ENCODE assay signal across 19 cellular contexts in the genomic region with DNA sequence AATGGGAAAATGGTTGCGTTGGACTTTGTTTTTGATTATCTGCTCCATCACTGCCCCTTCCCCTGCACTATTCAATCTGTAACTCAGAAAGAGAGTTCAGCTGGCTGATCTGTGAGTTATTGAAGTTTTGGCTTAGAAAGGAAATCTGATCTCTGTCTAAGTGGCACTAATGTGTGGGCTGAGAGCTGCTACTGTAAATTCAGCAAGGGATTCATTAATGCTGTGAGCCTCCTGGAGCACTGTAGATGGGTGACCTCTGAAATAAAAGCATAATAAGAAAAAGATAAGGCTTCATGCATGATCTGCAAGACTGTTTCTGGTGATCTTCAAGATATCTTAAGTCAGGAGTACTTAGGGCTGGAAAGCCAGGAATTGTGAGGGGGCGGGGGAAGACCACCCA.
"Had no signal": no experiment of that assay in that cellular context is flagged by ENCODE, and none has a peak within 500 bp of the region (broad histone marks: within the 10 kb centered on the region; RNA-seq: fewer than 3 reads in every experiment).

No MANE protein-coding gene starts in this region.

- H3K4me1 Mint-ChIP-seq: activated B cell treated with CpG ODN at 0.5 μM for 24 hours; activated naive CD8-positive, alpha-beta T cell treated with anti-CD3 and anti-CD28 coated beads for 36 hours; naive thymus-derived CD8-positive, alpha-beta T cell; stimulated activated memory B cell treated with anti-CD40 and anti-IgM and Interleukin-4, amounts not matched to agents 10 μg/mL and 1 μg/mL and 100 μg/mL, for 72 hours had no signal

- H3K9me3 ChIP-seq: esophagus muscularis mucosa, neutrophil, spleen, testis had no signal

- H3K27me3 ChIP-seq: testis had no signal

- ATAC-seq: activated CD8-positive, alpha-beta memory T cell treated with anti-CD3 and anti-CD28 coated beads, Interleukin-2, amount 10 ng/mL, durations not matched to agents 7 days and 5 days; naive thymus-derived CD8-positive, alpha-beta T cell; stimulated activated memory B cell treated with anti-CD40 and anti-IgM and Interleukin-4, amounts not matched to agents 10 μg/mL and 1 μg/mL and 100 μg/mL, for 72 hours had no signal

- H3K36me3 Mint-ChIP-seq: activated CD8-positive, alpha-beta memory T cell treated with anti-CD3 and anti-CD28 coated beads, Interleukin-2, amount 10 ng/mL, durations not matched to agents 7 days and 5 days; activated naive CD8-positive, alpha-beta T cell treated with anti-CD3 and anti-CD28 coated beads for 36 hours; stimulated activated memory B cell treated with anti-CD40 and anti-IgM and Interleukin-4, amounts not matched to agents 10 μg/mL and 1 μg/mL and 100 μg/mL, for 72 hours; type B pancreatic cell had no signal

- H3K27ac Mint-ChIP-seq: activated B cell treated with CpG ODN at 0.5 μM for 24 hours; activated CD4-positive, alpha-beta memory T cell treated with anti-CD3 and anti-CD28 coated beads, Interleukin-2, amount 10 ng/mL, durations not matched to agents 7 days and 5 days; activated CD8-positive, alpha-beta memory T cell treated with anti-CD3 and anti-CD28 coated beads, Interleukin-2, amount 10 ng/mL, durations not matched to agents 7 days and 5 days; activated naive CD8-positive, alpha-beta T cell treated with anti-CD3 and anti-CD28 coated beads for 36 hours; dendritic cell treated with granulocyte-macrophage colony-stimulating factor and Interleukin-4, amounts not matched to agents 40 ng/mL and 50 ng/mL, for 4 days; naive thymus-derived CD8-positive, alpha-beta T cell; stimulated activated memory B cell treated with anti-CD40 and anti-IgM and Interleukin-4, amounts not matched to agents 10 μg/mL and 1 μg/mL and 100 μg/mL, for 72 hours; type B pancreatic cell had no signal

- H3K27ac ChIP-seq: esophagus muscularis mucosa, neutrophil, spleen, testis had no signal

- H3K9me3 Mint-ChIP-seq: activated B cell treated with CpG ODN at 0.5 μM for 24 hours; activated CD4-positive, alpha-beta memory T cell treated with anti-CD3 and anti-CD28 coated beads, Interleukin-2, amount 10 ng/mL, durations not matched to agents 7 days and 5 days; activated naive CD8-positive, alpha-beta T cell treated with anti-CD3 and anti-CD28 coated beads for 36 hours; dendritic cell treated with granulocyte-macrophage colony-stimulating factor and Interleukin-4, amounts not matched to agents 40 ng/mL and 50 ng/mL, for 4 days; naive thymus-derived CD8-positive, alpha-beta T cell; stimulated activated memory B cell treated with anti-CD40 and anti-IgM and Interleukin-4, amounts not matched to agents 10 μg/mL and 1 μg/mL and 100 μg/mL, for 72 hours; type B pancreatic cell had no signal

- H3K36me3 ChIP-seq: esophagus muscularis mucosa, neutrophil, spleen had no signal

- H3K4me3 Mint-ChIP-seq: activated B cell treated with CpG ODN at 0.5 μM for 24 hours; activated CD4-positive, alpha-beta memory T cell treated with anti-CD3 and anti-CD28 coated beads, Interleukin-2, amount 10 ng/mL, durations not matched to agents 7 days and 5 days; activated CD8-positive, alpha-beta memory T cell treated with anti-CD3 and anti-CD28 coated beads, Interleukin-2, amount 10 ng/mL, durations not matched to agents 7 days and 5 days; activated naive CD8-positive, alpha-beta T cell treated with anti-CD3 and anti-CD28 coated beads for 36 hours; dendritic cell treated with granulocyte-macrophage colony-stimulating factor and Interleukin-4, amounts not matched to agents 40 ng/mL and 50 ng/mL, for 4 days; naive thymus-derived CD8-positive, alpha-beta T cell; stimulated activated memory B cell treated with anti-CD40 and anti-IgM and Interleukin-4, amounts not matched to agents 10 μg/mL and 1 μg/mL and 100 μg/mL, for 72 hours; type B pancreatic cell had no signal

- H3K4me3 ChIP-seq: esophagus muscularis mucosa, spleen, testis had no signal

- DNase-seq: activated B cell treated with CpG ODN at 0.5 μM for 24 hours; activated CD4-positive, alpha-beta memory T cell treated with anti-CD3 and anti-CD28 coated beads, Interleukin-2, amount 10 ng/mL, durations not matched to agents 7 days and 5 days; activated CD4-positive, alpha-beta T cell treated with anti-CD3 and anti-CD28 coated beads for 48 hours; activated CD8-positive, alpha-beta memory T cell treated with anti-CD3 and anti-CD28 coated beads, Interleukin-2, amount 10 ng/mL, durations not matched to agents 7 days and 5 days; activated naive CD8-positive, alpha-beta T cell treated with anti-CD3 and anti-CD28 coated beads for 36 hours; amniotic stem cell; effector memory CD4-positive, alpha-beta T cell; mesendoderm; naive thymus-derived CD8-positive, alpha-beta T cell; retina; spleen; stimulated activated CD4-positive, alpha-beta T cell treated with anti-CD3 and anti-CD28 coated beads, Interleukin-4, amount 100 ng/mL, for 4 hours; T-helper 9 cell; testis had no signal

- H3K4me1 ChIP-seq: esophagus muscularis mucosa, spleen, testis had no signal
